ENCODE assay signal across 26 cellular contexts in the genomic region with DNA sequence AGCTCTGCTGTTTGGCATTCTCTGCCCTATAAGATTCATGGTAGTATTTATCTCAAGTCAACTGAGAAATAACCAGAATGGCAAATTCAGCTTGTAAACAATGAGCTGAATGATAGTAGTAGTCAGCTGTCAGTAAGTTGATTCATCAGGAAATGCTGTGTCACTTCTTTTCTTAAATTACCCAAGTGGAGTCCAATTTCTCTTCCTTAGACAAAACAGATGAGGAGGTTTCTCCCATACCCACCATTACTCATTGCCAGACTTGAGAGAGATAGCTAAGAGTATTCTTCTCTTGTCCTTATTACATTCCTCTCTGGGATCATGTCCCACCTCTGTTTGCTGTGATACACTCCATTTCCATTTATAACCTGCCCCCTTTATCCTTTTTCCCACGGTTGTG.
"Had no signal": no experiment of that assay in that cellular context is flagged by ENCODE, and none has a peak within 500 bp of the region (broad histone marks: within the 10 kb centered on the region; RNA-seq: fewer than 3 reads in every experiment).

No MANE protein-coding gene starts in this region.

- H3K36me3 ChIP-seq: brain microvascular endothelial cell, Peyer's patch had no signal

- DNase-seq: activated B cell treated with CpG ODN at 0.5 μM for 24 hours; activated CD4-positive, alpha-beta T cell treated with anti-CD3 and anti-CD28 coated beads for 1 hour; activated CD4-positive, alpha-beta T cell treated with anti-CD3 and anti-CD28 coated beads, Interleukin-2, amount 10 ng/mL, durations not matched to agents 24 days and 14 days; activated CD4-positive, alpha-beta T cell treated with anti-CD3 and anti-CD28 coated beads, Interleukin-2, amount 50 U/mL, for 48 hours; activated CD8-positive, alpha-beta memory T cell treated with anti-CD3 and anti-CD28 coated beads, Interleukin-2, amount 10 ng/mL, durations not matched to agents 7 days and 5 days; activated effector memory CD4-positive, alpha-beta T cell treated with Interleukin-2 at 50 U/mL for 16 hours; activated naive CD4-positive, alpha-beta T cell treated with Interleukin-2 at 50 U/mL for 16 hours; activated T-cell treated with anti-CD3 and anti-CD28 coated beads, Interleukin-2, amount 50 U/mL, for 24 hours; amygdala; brain microvascular endothelial cell; cerebellar nuclear complex; Kasumi-1; KBM-7; NCI-H1048; NCI-H2029; NCI-H2107; NCI-H2171 treated with DMSO at 0.1 percent for 48 hours; NCI-H345; NCI-H510A treated with DMSO at 0.1 percent for 48 hours; NCI-H69; NK-92 treated with Interleukin-12 subunit alpha and Interleukin-12 subunit beta, amount 100 ng/mL, for 24 hours; OCI-M1; Peyer's patch; SHP77 treated with DMSO at 0.1 percent for 48 hours; T-helper 17 cell; T-helper 9 cell had no signal

- H3K27me3 ChIP-seq: brain microvascular endothelial cell, Peyer's patch had no signal

- H3K4me3 ChIP-seq: Peyer's patch had no signal

- ATAC-seq: activated CD8-positive, alpha-beta memory T cell treated with anti-CD3 and anti-CD28 coated beads, Interleukin-2, amount 10 ng/mL, durations not matched to agents 7 days and 5 days; T-helper 17 cell had no signal
